Comparison of ENCODE assay signal across 16 cellular contexts in genomic region chr11:100560606-100561005, GRCh38.
DNase-seq lines count a peak whose midpoint lies in the region; ATAC-seq and TF ChIP-seq lines count a peak whose summit lies in the region.
"Had no signal": no experiment of that assay in that cellular context is flagged by ENCODE, and none has a peak within 500 bp of the region (broad histone marks: within the 10 kb centered on the region; RNA-seq: fewer than 3 reads in every experiment).

No MANE protein-coding gene starts in this region.

- peak overlapping the region; percentile 29; the same call in 1 of the 2 replicates for H3K18ac ChIP-seq in IMR-90 (ENCODE audit: low read depth, low read length)

- WGBS in IMR-90 (ENCODE audit: extremely low coverage in 2 of 2, insufficient read length in 1 of 2), 2 experiments = no CpG with 5 or more reads among the region's 3 CpGs
- WGBS in aorta, 2 donors = 93 to 97% methylated on average over 3 of the region's 3 CpGs

- BruUV-seq in IMR-90 (replicated peaks; lab: Mats Ljungman, UMichigan) = no TSS peak

- CTCF ChIA-PET in IMR-90 (lab: Yijun Ruan, JAX) = no interaction called here

- peak overlapping the region; percentile 42; the same call in 1 of the 2 replicates for H4K91ac ChIP-seq in IMR-90 (ENCODE audit: insufficient read depth, low read depth, low read length)

- H3K4me3 Mint-ChIP-seq in neural progenitor cell = no peak overlapping the region
- H3K4me3 Mint-ChIP-seq: CD4-positive, alpha-beta T cell had no signal

- no peak overlapping the region for H3K56ac ChIP-seq in IMR-90 (ENCODE audit: extremely low read depth, insufficient read depth, low read length)

- no peak overlapping the region for H2AFZ ChIP-seq in IMR-90 (replicated peaks; ENCODE audit: low read length, poor library complexity)
- peak overlapping the region; percentile 6 for H2AFZ ChIP-seq in neural progenitor cell (replicated peaks)
- H2AFZ ChIP-seq: GM23248 had no signal

- no peak overlapping the region for H2AK5ac ChIP-seq in IMR-90 (ENCODE audit: low read depth, low read length)

- in situ Hi-C loops in IMR-90 (cut with MboI; ENCODE audit: low sequenced_read_pairs) = no loop called here
- in situ Hi-C loops in GM13977 (cut with MboI; ENCODE audit: low pct_unique_long_range_greater_than_20kb, low sequenced_read_pairs, unreplicated experiment) = no loop called here

- H3K4ac ChIP-seq in IMR-90 (ENCODE audit: low read depth, low read length) = no peak overlapping the region; the same call in 1 of the 2 replicates

- no peak overlapping the region for H3K23ac ChIP-seq in IMR-90 (ENCODE audit: low read depth, low read length)

- no peak overlapping the region for H3K27ac Mint-ChIP-seq in neural progenitor cell
- H3K27ac Mint-ChIP-seq: CD4-positive, alpha-beta T cell had no signal

- dilution Hi-C loops in IMR-90 (cut with HindIII; ENCODE audit: low sequenced_read_pairs, unreplicated experiment) = no loop called here

- DNase-seq in NCI-H2171 treated with DMSO at 0.1 percent for 48 hours (lab: John Stamatoyannopoulos, UW) = peak; percentile 8
- no peak for DNase-seq in NCI-H2171 (lab: John Stamatoyannopoulos, UW)
- DNase-seq in IMR-90 = no peak
- DNase-seq in left ventricle myocardium inferior = no peak
- DNase-seq in neural progenitor cell (ENCODE audit: low spot score) = no peak
- no peak for DNase-seq in GM13977 (ENCODE audit: low spot score)
- DNase-seq in aorta = no peak
- DNase-seq: AML-193; Caco-2; CD4-positive, alpha-beta T cell; GM23248 had no signal

- 0 out of 4 replicates have a peak overlapping the region, but pooled peaks of 1 of the 2 experiments have one; percentile 23 for H4K8ac ChIP-seq in IMR-90 (ENCODE audit: low read depth in 2 of 2, low read length in 2 of 2)

- H3K9me3 ChIP-seq in IMR-90 (ENCODE audit: control insufficient read depth, insufficient read depth, low read length) (no peaks in the 10 kb centered on the region), left ventricle myocardium inferior (replicated peaks) (no peaks in the 10 kb centered on the region), neural progenitor cell (ENCODE audit: low read depth) (no peaks in the 10 kb centered on the region), aorta (ENCODE audit: control insufficient read depth, low read length) (no peaks in the 10 kb centered on the region)
- H3K9me3 ChIP-seq: A549, Caco-2 had no signal

- H3K36me3 Mint-ChIP-seq in neural progenitor cell = no peaks in the 10 kb centered on the region

- no peak for TF ChIP-seq RAD21 in IMR-90 (IDR thresholded peaks at IDR 0.05; ENCODE audit: low read length)

- no peaks in the 10 kb centered on the region for H3K79me1 ChIP-seq in IMR-90 (ENCODE audit: low read depth in 1 of 2, low read length in 2 of 2)

- H3K4me1 Mint-ChIP-seq in neural progenitor cell = no peaks in the 10 kb centered on the region

- H4K20me1 ChIP-seq in IMR-90 (ENCODE audit: insufficient read depth, low read length) (no peaks in the 10 kb centered on the region), neural progenitor cell (ENCODE audit: low read depth) (no peaks in the 10 kb centered on the region)

- H3K79me2 ChIP-seq in neural progenitor cell (ENCODE audit: low read depth) = no peaks in the 10 kb centered on the region

- POLR2A ChIA-PET in IMR-90 (lab: Charles Lee; ENCODE audit: unreplicated experiment) = no interaction called here

- H3K9me3 Mint-ChIP-seq in neural progenitor cell = no peaks in the 10 kb centered on the region
- H3K9me3 Mint-ChIP-seq: CD4-positive, alpha-beta T cell had no signal

- H3F3A ChIP-seq in neural progenitor cell (ENCODE audit: low read depth) = no peaks in the 10 kb centered on the region

- H3K9me1 ChIP-seq in IMR-90 (ENCODE audit: insufficient read depth, low read length) = 0 out of 2 replicates have a peak, but pooled peaks cover 11% of the 10 kb centered on the region

- H2AK9ac ChIP-seq in IMR-90 (replicated peaks; ENCODE audit: low read depth, low read length, poor library complexity) = no peak overlapping the region

- no peak overlapping the region for H4K5ac ChIP-seq in IMR-90 (ENCODE audit: low read depth, low read length)

- H3K4me1 ChIP-seq in IMR-90 (ENCODE audit: control insufficient read depth, insufficient read depth, low read length) = peaks cover 3% of the 10 kb centered on the region
- peaks cover 56% of the 10 kb centered on the region for H3K4me1 ChIP-seq in left ventricle myocardium inferior
- H3K4me1 ChIP-seq in neural progenitor cell = no peaks in the 10 kb centered on the region
- H3K4me1 ChIP-seq in aorta (ENCODE audit: control insufficient read depth in 1 of 2, insufficient read depth in 2 of 2, low read length in 2 of 2) = peaks cover 2 to 4% of the 10 kb centered on the region in 2 donors
- H3K4me1 ChIP-seq: A549, Caco-2 had no signal

- H3K14ac ChIP-seq in IMR-90 (replicated peaks; ENCODE audit: low read depth, low read length) = 0 out of 2 replicates have a peak overlapping the region, but pooled peaks have one; percentile 46

- H3K36me3 ChIP-seq in IMR-90 (ENCODE audit: control insufficient read depth, insufficient read depth, low read length) (no peaks in the 10 kb centered on the region), left ventricle myocardium inferior (no peaks in the 10 kb centered on the region), neural progenitor cell (no peaks in the 10 kb centered on the region), aorta (ENCODE audit: control insufficient read depth in 1 of 2, insufficient read depth in 2 of 2, low read length in 1 of 2) (no peaks in the 10 kb centered on the region)
- H3K36me3 ChIP-seq: HAP-1 had no signal

- no peak overlapping the region for H3K27ac ChIP-seq in IMR-90 (ENCODE audit: insufficient read depth, low read length)
- H3K27ac ChIP-seq in left ventricle myocardium inferior (replicated peaks) = peak overlapping the region; percentile 60
- no peak overlapping the region for H3K27ac ChIP-seq in neural progenitor cell
- H3K27ac ChIP-seq in aorta (ENCODE audit: low read depth in 1 of 2, low read length in 2 of 2) = no peak overlapping the region
- H3K27ac ChIP-seq: 22Rv1, A549, C4-2B, GM23248 had no signal

- ATAC-seq in IMR-90 (ENCODE audit: low read depth) = no peak
- ATAC-seq in aorta (ENCODE audit: low FRiP score) = no peak
- no peak for ATAC-seq in HG03095 (IDR thresholded peaks at IDR 0.05; ENCODE audit: unreplicated experiment)
- ATAC-seq: A549 had no signal

- H3K27me3 Mint-ChIP-seq in neural progenitor cell (ENCODE audit: insufficient read depth, low read depth) = no peaks in the 10 kb centered on the region
- H3K27me3 Mint-ChIP-seq: CD4-positive, alpha-beta T cell had no signal

- H3K4me3 ChIP-seq in IMR-90 (ENCODE audit: insufficient read depth, low read depth, low read length) = no peak overlapping the region
- H3K4me3 ChIP-seq in left ventricle myocardium inferior = no peak overlapping the region
- no peak overlapping the region for H3K4me3 ChIP-seq in neural progenitor cell
- H3K4me3 ChIP-seq in aorta (ENCODE audit: low read length in 2 of 2) = no peak overlapping the region
- H3K4me3 ChIP-seq: A549, GM23248, HAP-1 had no signal

- H2BK15ac ChIP-seq in IMR-90 (ENCODE audit: low read depth, low read length) = peak overlapping the region; percentile 93; the same call in 2 of the 3 replicates

- no peak for TF ChIP-seq POLR2A in IMR-90 (IDR thresholded peaks at IDR 0.05; ENCODE audit: low read depth, low read length)

- intact Hi-C loops in IMR-90 (cut with micrococcal nuclease) = loop anchor here (10.0 kb wide), 1 partner anchor 226 kb away; no protein-coding TSS in a partner anchor
- intact Hi-C loops in left ventricle myocardium inferior (cut with micrococcal nuclease) = no loop called here
- intact Hi-C loops in aorta (cut with DNase I) = no loop called here

- no peak overlapping the region for H3K4me2 ChIP-seq in IMR-90 (ENCODE audit: low read depth, low read length)
- H3K4me2 ChIP-seq in neural progenitor cell = no peak overlapping the region
- H3K4me2 ChIP-seq: A549 had no signal

- TF ChIP-seq CTCF in IMR-90 (conservative IDR thresholded peaks at IDR 0.05; ENCODE audit: low read depth, low read length) (no peak), left ventricle myocardium inferior (IDR thresholded peaks at IDR 0.05; ENCODE audit: borderline replicate concordance) (no peak), neural progenitor cell (IDR thresholded peaks at IDR 0.05) (no peak), GM13977 (IDR thresholded peaks at IDR 0.05; ENCODE audit: extremely low read depth, insufficient read depth, missing control alignments) (no peak)

- H3K9ac ChIP-seq in IMR-90 (ENCODE audit: low read depth, low read length) (no peak overlapping the region), neural progenitor cell (no peak overlapping the region)
- H3K9ac ChIP-seq: GM23248 had no signal

- H3K27me3 ChIP-seq in IMR-90 (ENCODE audit: control insufficient read depth, insufficient read depth, low read length) (no peaks in the 10 kb centered on the region), left ventricle myocardium inferior (ENCODE audit: low read depth) (no peaks in the 10 kb centered on the region), neural progenitor cell (no peaks in the 10 kb centered on the region), aorta (ENCODE audit: control insufficient read depth in 1 of 2, insufficient read depth in 2 of 2, low read length in 1 of 2) (no peaks in the 10 kb centered on the region)

- peak overlapping the region; percentile 74; the same call in 1 of the 2 replicates for H2BK120ac ChIP-seq in IMR-90 (ENCODE audit: low read depth, low read length)

- peak overlapping the region; percentile 88 for H2BK20ac ChIP-seq in IMR-90 (ENCODE audit: low read depth, low read length)

- H2BK5ac ChIP-seq in IMR-90 (ENCODE audit: low read depth, low read length, poor library complexity, severe bottlenecking) = no peak overlapping the region

TF ChIP-seq in IMR-90, 13 proteins besides CTCF, POLR2A, EP300 and RAD21:
- TF ChIP-seq, protein P1, sequence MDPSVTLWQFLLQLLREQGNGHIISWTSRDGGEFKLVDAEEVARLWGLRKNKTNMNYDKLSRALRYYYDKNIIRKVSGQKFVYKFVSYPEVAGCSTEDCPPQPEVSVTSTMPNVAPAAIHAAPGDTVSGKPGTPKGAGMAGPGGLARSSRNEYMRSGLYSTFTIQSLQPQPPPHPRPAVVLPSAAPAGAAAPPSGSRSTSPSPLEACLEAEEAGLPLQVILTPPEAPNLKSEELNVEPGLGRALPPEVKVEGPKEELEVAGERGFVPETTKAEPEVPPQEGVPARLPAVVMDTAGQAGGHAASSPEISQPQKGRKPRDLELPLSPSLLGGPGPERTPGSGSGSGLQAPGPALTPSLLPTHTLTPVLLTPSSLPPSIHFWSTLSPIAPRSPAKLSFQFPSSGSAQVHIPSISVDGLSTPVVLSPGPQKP (IDR thresholded peaks at IDR 0.05; ENCODE audit: borderline replicate concordance, low read depth, low read length) = no peak
- TF ChIP-seq MAZ (IDR thresholded peaks at IDR 0.05; ENCODE audit: borderline replicate concordance, low read depth, low read length) (no peak), MXI1 (IDR thresholded peaks at IDR 0.05; ENCODE audit: borderline replicate concordance, low read depth, low read length) (no peak), NFE2L2 (IDR thresholded peaks at IDR 0.05; ENCODE audit: low read depth, low read length) (no peak), FOS (IDR thresholded peaks at IDR 0.05; ENCODE audit: low read depth, low read length) (no peak), CHD1 (IDR thresholded peaks at IDR 0.05; ENCODE audit: low read depth, low read length) (no peak)
